ENCODE assay signal across 8 cellular contexts in genomic region chr10:95183132-95183450, GRCh38. TPM values are rescaled to one million over a fixed set of nuclear protein-coding genes. Genes with fewer than 3 reads are reported as not detected.
DNase-seq lines count a peak whose midpoint lies in the region; ATAC-seq and TF ChIP-seq lines count a peak whose summit lies in the region.

No MANE protein-coding gene starts in this region.

- H3K4me1 ChIP-seq in BLaER1 (peaks cover 15% of the 10 kb centered on the region), right lobe of liver (peaks cover 0 to 37% (median 9%) of the 10 kb centered on the region in 4 donors), uterus (peaks cover 0 to 3% of the 10 kb centered on the region in 2 donors)

- H3K9me3 ChIP-seq in BLaER1 (no peaks in the 10 kb centered on the region), right lobe of liver (no peaks in the 10 kb centered on the region), uterus (no peaks in the 10 kb centered on the region)

- TF ChIP-seq CTCF in right lobe of liver (IDR thresholded peaks at IDR 0.05) (no peak), uterus (IDR thresholded peaks at IDR 0.05) (no peak)

- peak overlapping the region; percentile 79 for H3K4me3 Mint-ChIP-seq in activated naive CD8-positive, alpha-beta T cell

- TF ChIP-seq POLR2A in right lobe of liver (IDR thresholded peaks at IDR 0.05) (no peak), uterus (IDR thresholded peaks at IDR 0.05) (no peak)

- H3K27me3 ChIP-seq in BLaER1 (peaks cover 29% of the 10 kb centered on the region), right lobe of liver (no peaks in the 10 kb centered on the region), uterus (no peaks in the 10 kb centered on the region)

- H3K4me2 ChIP-seq in BLaER1 = peak overlapping the region; percentile 84

- no peaks in the 10 kb centered on the region for H3K36me3 Mint-ChIP-seq in activated naive CD8-positive, alpha-beta T cell

- WGBS in right lobe of liver (ENCODE audit: insufficient coverage, low coverage, low lambda C conversion rate, missing lambda C conversion rate) = 3% methylated on average over 8 of the region's 8 CpGs

- H3K27ac Mint-ChIP-seq in activated naive CD8-positive, alpha-beta T cell = no peak overlapping the region

- H3K4me1 Mint-ChIP-seq in activated naive CD8-positive, alpha-beta T cell (ENCODE audit: low read depth) = peaks cover 8% of the 10 kb centered on the region

- H3K27ac ChIP-seq in BLaER1 (peak overlapping the region; percentile 59; the same call in 1 of the 2 replicates), right lobe of liver (peak overlapping the region; percentile 75 to 89 (median 85)), uterus (peak overlapping the region; percentile 61 to 76)

- intact Hi-C loops in right lobe of liver (cut with DNase I) (no loop called here), uterus (cut with DNase I; ENCODE audit: low total_unique reads) (no loop called here)

- ATAC-seq in HG02610 (IDR thresholded peaks at IDR 0.05; ENCODE audit: unreplicated experiment) (peak; percentile 20), right lobe of liver (no peak), HG03457 (IDR thresholded peaks at IDR 0.05; ENCODE audit: unreplicated experiment) (no peak)

- H3K9me3 Mint-ChIP-seq in activated naive CD8-positive, alpha-beta T cell (ENCODE audit: low read depth) = no peaks in the 10 kb centered on the region

- no peaks in the 10 kb centered on the region for H4K20me1 ChIP-seq in BLaER1

- H3K4me3 ChIP-seq in BLaER1 (peak overlapping the region; percentile 72), right lobe of liver (peak overlapping the region; percentile 54 to 64 (median 63)), uterus (peak overlapping the region; percentile 31 to 41)

- peak overlapping the region; percentile 76 for H3K9ac ChIP-seq in BLaER1

- H3K36me3 ChIP-seq in BLaER1 = no peaks in the 10 kb centered on the region
- no peaks in the 10 kb centered on the region for H3K36me3 ChIP-seq in right lobe of liver
- no peaks in the 10 kb centered on the region for H3K36me3 ChIP-seq in uterus

- peaks cover 9% of the 10 kb centered on the region for H3K27me3 Mint-ChIP-seq in activated naive CD8-positive, alpha-beta T cell

- DNase-seq in right lobe of liver = no peak
- DNase-seq in uterus = no peak
- no peak for DNase-seq in GM03348 (ENCODE audit: low spot score)
- no peak for DNase-seq in activated CD4-positive, alpha-beta T cell treated with anti-CD3 and anti-CD28 coated beads, Interleukin-2, amount 50 U/mL, for 1 hour

RNA-seq across cellular contexts. Expression of gene ACSM6, which starts 10.9 kb away (rescaled TPM):
- total RNA-seq in right lobe of liver (under 1 TPM in 1 of 6 experiments, not detected in 5; 0.12 TPM), uterus (not detected)
